ENCODE assay signal across 21 cellular contexts in the genomic region with DNA sequence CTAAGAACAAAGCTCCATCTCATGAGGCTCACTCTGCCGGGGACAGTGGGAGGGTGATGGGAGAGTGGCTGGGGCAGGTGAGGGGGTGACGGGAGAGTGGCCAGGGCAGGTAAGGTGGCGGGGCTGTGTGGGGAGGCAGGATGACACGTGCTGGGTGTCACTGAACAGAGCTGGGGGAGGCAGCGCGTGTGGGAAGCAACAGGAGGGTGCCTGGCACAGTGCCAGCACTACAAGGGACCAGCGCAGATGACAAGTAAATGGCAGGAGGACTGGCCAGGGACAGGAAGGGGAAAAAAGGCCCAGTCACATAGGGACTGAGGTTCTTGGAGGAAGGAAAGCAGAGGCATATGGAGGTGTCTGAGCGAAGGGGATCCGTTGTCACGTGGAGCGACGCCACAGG.
DNase-seq lines count a peak whose midpoint lies in the region; ATAC-seq and TF ChIP-seq lines count a peak whose summit lies in the region.
"Had no signal": no experiment of that assay in that cellular context is flagged by ENCODE, and none has a peak within 500 bp of the region (broad histone marks: within the 10 kb centered on the region; RNA-seq: fewer than 3 reads in every experiment).

No MANE protein-coding gene starts in this region.

- H3K79me2 ChIP-seq in neural progenitor cell (ENCODE audit: low read depth) = no peaks in the 10 kb centered on the region

- no peak for TF ChIP-seq CTCF in WTC11 (IDR thresholded peaks at IDR 0.05)
- TF ChIP-seq CTCF in neural progenitor cell (IDR thresholded peaks at IDR 0.05) = no peak
- no peak for TF ChIP-seq CTCF in GM13977 (IDR thresholded peaks at IDR 0.05; ENCODE audit: extremely low read depth, insufficient read depth, missing control alignments)

- H3K9me3 Mint-ChIP-seq in CD4-positive, CD25-positive, alpha-beta regulatory T cell = no peaks in the 10 kb centered on the region
- H3K9me3 Mint-ChIP-seq in WTC11 (no peaks in the 10 kb centered on the region), neural progenitor cell (no peaks in the 10 kb centered on the region)

- H3K4me3 Mint-ChIP-seq in CD4-positive, CD25-positive, alpha-beta regulatory T cell = no peak overlapping the region
- no peak overlapping the region for H3K4me3 Mint-ChIP-seq in WTC11
- H3K4me3 Mint-ChIP-seq in neural progenitor cell = no peak overlapping the region

- H4K20me1 ChIP-seq in neural progenitor cell (ENCODE audit: low read depth) = no peaks in the 10 kb centered on the region

- CTCF ChIA-PET in WTC11 (lab: Charles Lee) = no interaction called here

- no peaks in the 10 kb centered on the region for H3K27me3 ChIP-seq in CD4-positive, CD25-positive, alpha-beta regulatory T cell (ENCODE audit: control insufficient read depth, insufficient read depth, low read length)
- no peaks in the 10 kb centered on the region for H3K27me3 ChIP-seq in neural progenitor cell

- H3K27ac ChIP-seq in CD4-positive, CD25-positive, alpha-beta regulatory T cell (ENCODE audit: insufficient read depth, low read length, poor library complexity, severe bottlenecking) = no peak overlapping the region
- H3K27ac ChIP-seq in neural progenitor cell = no peak overlapping the region
- H3K27ac ChIP-seq: KMS-11, SK-N-MC had no signal

- no peaks in the 10 kb centered on the region for H3K4me1 Mint-ChIP-seq in CD4-positive, CD25-positive, alpha-beta regulatory T cell
- H3K4me1 Mint-ChIP-seq in WTC11 = peaks cover 8% of the 10 kb centered on the region
- H3K4me1 Mint-ChIP-seq in neural progenitor cell = no peaks in the 10 kb centered on the region

- no peaks in the 10 kb centered on the region for H3K9me3 ChIP-seq in CD4-positive, CD25-positive, alpha-beta regulatory T cell (ENCODE audit: control insufficient read depth in 2 of 2, low read length in 2 of 2)
- H3K9me3 ChIP-seq in neural progenitor cell (ENCODE audit: low read depth) = no peaks in the 10 kb centered on the region

- DNase-seq in NCI-H82 (lab: John Stamatoyannopoulos, UW) (peak; percentile 18), NCI-H82 treated with DMSO at 0.1 percent for 48 hours (lab: John Stamatoyannopoulos, UW; ENCODE audit: unreplicated experiment) (no peak), WTC11 (ENCODE audit: low spot score) (no peak), neural progenitor cell (ENCODE audit: low spot score) (no peak), T-helper 2 cell (no peak), GM13977 (ENCODE audit: low spot score) (no peak), MV-4-11 (lab: John Stamatoyannopoulos, UW) (no peak)
- no peak for DNase-seq in CD4-positive, CD25-positive, alpha-beta regulatory T cell
- DNase-seq: 8988T, Calu3, DMS53, EL, GOT3, NCI-H1436, NCI-H1930, NCI-H345, NCI-H524 treated with DMSO at 0.1 percent for 48 hours, SHP77 had no signal

- H3K9ac ChIP-seq in neural progenitor cell = no peak overlapping the region
- H3K9ac ChIP-seq: KMS-11 had no signal

- no peak overlapping the region for H2AFZ ChIP-seq in neural progenitor cell (replicated peaks)

- POLR2A ChIA-PET in WTC11 (lab: Charles Lee) = no interaction called here

- H3K36me3 Mint-ChIP-seq in CD4-positive, CD25-positive, alpha-beta regulatory T cell = peaks cover 42% of the 10 kb centered on the region
- H3K36me3 Mint-ChIP-seq in WTC11 (peaks cover 60% of the 10 kb centered on the region), neural progenitor cell (peaks cover 30% of the 10 kb centered on the region)

- H3K4me3 ChIP-seq in CD4-positive, CD25-positive, alpha-beta regulatory T cell (ENCODE audit: low read depth, low read length) = no peak overlapping the region
- no peak overlapping the region for H3K4me3 ChIP-seq in neural progenitor cell
- H3K4me3 ChIP-seq: SK-N-MC had no signal

- in situ Hi-C loops in GM13977 (cut with MboI; ENCODE audit: low pct_unique_long_range_greater_than_20kb, low sequenced_read_pairs, unreplicated experiment) = no loop called here

- H3F3A ChIP-seq in neural progenitor cell (ENCODE audit: low read depth) = no peaks in the 10 kb centered on the region

- no peak overlapping the region for H3K4me2 ChIP-seq in neural progenitor cell
- H3K4me2 ChIP-seq: KMS-11 had no signal

- H3K36me3 ChIP-seq in CD4-positive, CD25-positive, alpha-beta regulatory T cell (ENCODE audit: control insufficient read depth, insufficient read depth, low read length) = peaks cover 3% of the 10 kb centered on the region
- H3K36me3 ChIP-seq in neural progenitor cell = peaks cover 10% of the 10 kb centered on the region

- peak overlapping the region in 2 of 3 donors; percentile 27 to 65 for H3K27ac Mint-ChIP-seq in CD4-positive, CD25-positive, alpha-beta regulatory T cell
- H3K27ac Mint-ChIP-seq in WTC11 (peak overlapping the region; percentile 31; the same call in 1 of the 2 replicates), neural progenitor cell (peak overlapping the region; percentile 84)

- H3K27me3 Mint-ChIP-seq in CD4-positive, CD25-positive, alpha-beta regulatory T cell = no peaks in the 10 kb centered on the region
- no peaks in the 10 kb centered on the region for H3K27me3 Mint-ChIP-seq in WTC11 (ENCODE audit: low read depth)
- H3K27me3 Mint-ChIP-seq in neural progenitor cell (ENCODE audit: insufficient read depth, low read depth) = no peaks in the 10 kb centered on the region

- no peak for ATAC-seq in CD4-positive, CD25-positive, alpha-beta regulatory T cell (ENCODE audit: low read depth in 2 of 2)
- no peak for ATAC-seq in WTC11
- ATAC-seq: HCT116 had no signal

- H3K4me1 ChIP-seq in CD4-positive, CD25-positive, alpha-beta regulatory T cell (ENCODE audit: control insufficient read depth, insufficient read depth, low read length, poor library complexity, severe bottlenecking) = no peaks in the 10 kb centered on the region
- H3K4me1 ChIP-seq in neural progenitor cell = no peaks in the 10 kb centered on the region

TF ChIP-seq in WTC11, 78 proteins besides CTCF, POLR2A, EP300 and RAD21:
- TF ChIP-seq, protein P1, sequence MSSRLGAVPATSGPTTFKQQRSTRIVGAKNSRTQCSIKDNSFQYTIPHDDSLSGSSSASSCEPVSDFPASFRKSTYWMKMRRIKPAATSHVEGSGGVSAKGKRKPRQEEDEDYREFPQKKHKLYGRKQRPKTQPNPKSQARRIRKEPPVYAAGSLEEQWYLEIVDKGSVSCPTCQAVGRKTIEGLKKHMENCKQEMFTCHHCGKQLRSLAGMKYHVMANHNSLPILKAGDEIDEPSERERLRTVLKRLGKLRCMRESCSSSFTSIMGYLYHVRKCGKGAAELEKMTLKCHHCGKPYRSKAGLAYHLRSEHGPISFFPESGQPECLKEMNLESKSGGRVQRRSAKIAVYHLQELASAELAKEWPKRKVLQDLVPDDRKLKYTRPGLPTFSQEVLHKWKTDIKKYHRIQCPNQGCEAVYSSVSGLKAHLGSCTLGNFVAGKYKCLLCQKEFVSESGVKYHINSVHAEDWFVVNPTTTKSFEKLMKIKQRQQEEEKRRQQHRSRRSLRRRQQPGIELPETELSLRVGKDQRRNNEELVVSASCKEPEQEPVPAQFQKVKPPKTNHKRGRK (CRISPR knock-in tag; IDR thresholded peaks at IDR 0.05; ENCODE audit: borderline replicate concordance) = no peak
- TF ChIP-seq JAZF1 (CRISPR knock-in tag; IDR thresholded peaks at IDR 0.05) (no peak), SMAD3 (CRISPR knock-in tag; IDR thresholded peaks at IDR 0.05; ENCODE audit: borderline replicate concordance) (no peak), NFE2L1 (CRISPR knock-in tag; IDR thresholded peaks at IDR 0.05) (no peak)
TF ChIP-seq in WTC11: peak in this region for 0.

Comparison
In these comparisons a context has a peak if more than half of its experiments do, and no peak if none do; other contexts are left out.
1. H3K27ac Mint-ChIP-seq: peak in every context shown above with its lines; median percentile 84 in neural progenitor cell; 46 in CD4-positive, CD25-positive, alpha-beta regulatory T cell; 31 in WTC11.